ENCODE assay signal across 22 cellular contexts in the genomic region with DNA sequence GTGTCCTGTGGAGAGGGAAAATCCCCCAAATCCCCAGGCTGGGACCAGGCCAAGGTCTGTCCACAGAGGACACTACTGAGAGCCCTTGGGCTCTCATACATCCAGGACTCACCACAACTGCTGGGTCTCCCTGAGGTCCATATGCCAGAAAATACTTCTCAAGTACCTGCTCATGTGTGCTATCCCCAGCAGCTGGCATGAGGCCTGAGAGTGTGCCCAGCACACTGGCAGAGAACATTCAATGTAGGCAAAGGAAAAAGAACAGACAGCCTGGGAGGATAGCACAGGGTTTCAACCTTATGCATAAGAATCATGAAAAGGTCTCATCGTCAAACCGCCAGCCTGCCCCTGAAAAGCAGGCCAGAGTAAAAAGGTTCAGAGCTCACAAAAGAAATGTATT.
"Had no signal": no experiment of that assay in that cellular context is flagged by ENCODE, and none has a peak within 500 bp of the region (broad histone marks: within the 10 kb centered on the region; RNA-seq: fewer than 3 reads in every experiment).

No MANE protein-coding gene starts in this region.

- H3K4me3 ChIP-seq: breast epithelium, Peyer's patch, SJCRH30 had no signal

- H3K27me3 ChIP-seq: breast epithelium, Peyer's patch, SJCRH30 had no signal

- DNase-seq: activated CD4-positive, alpha-beta T cell treated with anti-CD3 and anti-CD28 coated beads for 4 hours; activated CD8-positive, alpha-beta memory T cell treated with anti-CD3 and anti-CD28 coated beads, Interleukin-2, amount 50 U/mL, for 4 hours; activated CD8-positive, alpha-beta T cell treated with anti-CD3 and anti-CD28 coated beads for 36 hours; activated naive CD4-positive, alpha-beta T cell; activated T-cell treated with anti-CD3 and anti-CD28 coated beads, Interleukin-2, amount 50 U/mL, for 1 hour; aorta; caudate nucleus; Kasumi-1; KBM-7; NCI-H1092; NCI-H1930; NCI-H2171; NCI-H2227 treated with DMSO at 0.1 percent for 48 hours; NCI-H510A; NCI-H82; Peyer's patch; Right ventricle myocardium superior; SJCRH30; SK-N-SH; T-helper 1 cell had no signal

- H3K4me1 ChIP-seq: breast epithelium, Peyer's patch, SJCRH30 had no signal

- H3K27ac ChIP-seq: breast epithelium, Peyer's patch, RWPE1, SJCRH30 had no signal

- H3K4me2 ChIP-seq: SK-N-SH had no signal

- H3K36me3 ChIP-seq: breast epithelium, Peyer's patch, SJCRH30 had no signal

- H3K9ac ChIP-seq: SK-N-SH had no signal
